In genomic region chr10:127694580-127695193, GRCh38 we compare ENCODE assay signal across 8 cellular contexts. TPM values are rescaled to one million over a fixed set of nuclear protein-coding genes. Genes with fewer than 3 reads are reported as not detected.
DNase-seq lines count a peak whose midpoint lies in the region; ATAC-seq and TF ChIP-seq lines count a peak whose summit lies in the region.

No MANE protein-coding gene starts in this region.

- H3K9me3 Mint-ChIP-seq in activated CD4-positive, alpha-beta memory T cell treated with anti-CD3 and anti-CD28 coated beads, Interleukin-2, amount 10 ng/mL, durations not matched to agents 7 days and 5 days: no peaks in the 10 kb centered on the region
- H3K9me3 Mint-ChIP-seq in nephron progenitor cell: peaks cover 4% of the 10 kb centered on the region

- no peaks in the 10 kb centered on the region for H3K4me1 ChIP-seq in spleen

- no peak overlapping the region for H3K27ac ChIP-seq in spleen

- H3K4me3 Mint-ChIP-seq in activated CD4-positive, alpha-beta memory T cell treated with anti-CD3 and anti-CD28 coated beads, Interleukin-2, amount 10 ng/mL, durations not matched to agents 7 days and 5 days: no peak overlapping the region
- no peak overlapping the region for H3K4me3 Mint-ChIP-seq in nephron progenitor cell

- intact Hi-C loops in spleen (cut with DNase I; ENCODE audit: low total_unique reads): no loop called here

- POLR2A ChIA-PET in activated CD4-positive, alpha-beta memory T cell treated with anti-CD3 and anti-CD28 coated beads, Interleukin-2, amount 10 ng/mL, durations not matched to agents 7 days and 5 days (lab: Charles Lee): no interaction called here

- H3K27me3 ChIP-seq in spleen (replicated peaks in 1 of 7): peaks cover 0 to 17% (median 3%) of the 10 kb centered on the region in 7 donors

- H3K36me3 Mint-ChIP-seq in activated CD4-positive, alpha-beta memory T cell treated with anti-CD3 and anti-CD28 coated beads, Interleukin-2, amount 10 ng/mL, durations not matched to agents 7 days and 5 days (ENCODE audit: low read depth): no peaks in the 10 kb centered on the region
- no peaks in the 10 kb centered on the region for H3K36me3 Mint-ChIP-seq in nephron progenitor cell (ENCODE audit: low read depth)

- no peaks in the 10 kb centered on the region for H3K36me3 ChIP-seq in spleen

- DNase-seq in DMS53 (lab: John Stamatoyannopoulos, UW) (peak; percentile 67), M059J (ENCODE audit: low read depth) (peak; percentile 57), nephron progenitor cell (peak; percentile 66), spleen (no peak), occipital lobe (lab: John Stamatoyannopoulos, UW) (no peak)
- DNase-seq in activated CD4-positive, alpha-beta memory T cell treated with anti-CD3 and anti-CD28 coated beads, Interleukin-2, amount 10 ng/mL, durations not matched to agents 7 days and 5 days: peak; percentile 45

- no peaks in the 10 kb centered on the region for H3K9me3 ChIP-seq in spleen

- H3K27ac Mint-ChIP-seq in activated CD4-positive, alpha-beta memory T cell treated with anti-CD3 and anti-CD28 coated beads, Interleukin-2, amount 10 ng/mL, durations not matched to agents 7 days and 5 days: no peak overlapping the region
- peak overlapping the region; percentile 66 for H3K27ac Mint-ChIP-seq in nephron progenitor cell

- no peak for TF ChIP-seq POLR2A in spleen (IDR thresholded peaks at IDR 0.05)

- WGBS in spleen, 5 donors: 35 to 46% (median 42%) methylated on average over 8 of the region's 8 CpGs

- peak; percentile 55 for TF ChIP-seq CTCF in nephron progenitor cell (IDR thresholded peaks at IDR 0.05)
- no peak for TF ChIP-seq CTCF in spleen (IDR thresholded peaks at IDR 0.05 in 8 of 11, conservative IDR thresholded peaks at IDR 0.05 in 3 of 11)

- H3K27me3 Mint-ChIP-seq in activated CD4-positive, alpha-beta memory T cell treated with anti-CD3 and anti-CD28 coated beads, Interleukin-2, amount 10 ng/mL, durations not matched to agents 7 days and 5 days: no peaks in the 10 kb centered on the region
- H3K27me3 Mint-ChIP-seq in nephron progenitor cell (ENCODE audit: low read depth, poor library complexity): peaks cover 12% of the 10 kb centered on the region

- CTCF ChIA-PET in activated CD4-positive, alpha-beta memory T cell treated with anti-CD3 and anti-CD28 coated beads, Interleukin-2, amount 10 ng/mL, durations not matched to agents 7 days and 5 days (lab: Charles Lee): interaction anchor here (0.6 kb wide), 1 partner anchor 930 kb away, joined by 3 read pairs; no protein-coding TSS in a partner anchor

- ATAC-seq in GM19351 (IDR thresholded peaks at IDR 0.05; ENCODE audit: unreplicated experiment) (peak; percentile 89), HG02973 (IDR thresholded peaks at IDR 0.05; ENCODE audit: unreplicated experiment) (no peak)

- H3K4me3 ChIP-seq in spleen: no peak overlapping the region

- H3K4me1 Mint-ChIP-seq in activated CD4-positive, alpha-beta memory T cell treated with anti-CD3 and anti-CD28 coated beads, Interleukin-2, amount 10 ng/mL, durations not matched to agents 7 days and 5 days: no peaks in the 10 kb centered on the region
- H3K4me1 Mint-ChIP-seq in nephron progenitor cell: peaks cover 19% of the 10 kb centered on the region

RNA-seq across cellular contexts. Expression of gene FOXI2, which starts 42.3 kb away (rescaled TPM):
- total RNA-seq in M059J (2014; rRNA removed; shearing (Covaris generic)): not detected in 2 replicates
- total RNA-seq in activated CD4-positive, alpha-beta memory T cell treated with anti-CD3 and anti-CD28 coated beads, Interleukin-2, amount 10 ng/mL, durations not matched to agents 7 days and 5 days: not detected
- 1 to 10 TPM in 3 of 7 donors, under 1 TPM in 3, not detected in 1; 0.20 to 1.7 (median 0.91) TPM for total RNA-seq in spleen
- polyA plus RNA-seq in spleen: under 1 TPM; 0.05 to 0.29 (median 0.11) TPM
- not detected for total RNA-seq in occipital lobe

Comparison
In these comparisons a context has a peak if more than half of its experiments do, and no peak if none do; other contexts are left out.
1. DNase-seq: peak in DMS53 (single experiment), M059J (single experiment), activated CD4-positive, alpha-beta memory T cell treated with anti-CD3 and anti-CD28 coated beads, Interleukin-2, amount 10 ng/mL, durations not matched to agents 7 days and 5 days (single experiment) and nephron progenitor cell (single experiment); none in spleen (single experiment) and occipital lobe (single experiment).